In the genomic region with DNA sequence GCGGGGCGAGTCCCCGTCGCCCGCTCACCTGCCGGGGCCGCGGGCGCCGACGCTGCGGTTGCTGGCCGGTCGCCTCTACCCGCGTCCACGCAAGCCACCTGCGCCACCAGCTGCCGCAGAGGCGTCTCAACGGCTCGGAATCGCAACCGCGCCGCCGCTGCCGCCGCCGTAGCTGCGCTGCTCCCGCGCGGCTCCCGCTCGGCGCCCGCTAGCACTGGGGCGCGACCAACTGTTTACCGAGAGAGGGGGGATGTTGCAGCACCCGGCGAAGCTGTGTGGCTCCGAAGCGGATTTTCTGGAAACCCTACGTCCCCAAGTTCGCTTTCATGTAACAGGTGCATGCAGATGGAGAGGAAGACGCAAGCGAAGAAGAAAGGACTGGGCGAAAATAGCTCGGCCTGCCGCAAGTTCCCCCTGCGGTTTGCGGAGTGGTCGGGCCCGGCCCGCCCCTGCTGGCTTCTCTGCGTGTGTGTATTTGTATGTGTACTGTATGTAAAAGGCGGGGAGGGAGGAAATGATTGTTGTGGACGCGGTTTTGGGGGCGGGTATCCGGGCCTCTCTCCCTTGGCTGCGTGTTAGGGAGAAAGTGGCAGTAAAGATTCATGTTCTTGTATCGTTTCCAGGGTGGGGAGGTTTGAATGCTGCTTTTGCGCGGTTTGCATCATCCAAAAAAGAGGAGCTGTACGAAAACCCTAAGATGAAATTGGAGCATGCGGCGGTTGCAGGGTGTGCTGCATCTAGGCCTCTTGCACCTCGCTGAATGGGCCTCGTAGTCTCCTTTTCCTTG, we compare ENCODE assay signal across 8 cellular contexts. TPM values are rescaled to one million over a fixed set of nuclear protein-coding genes. Genes with fewer than 3 reads are reported as not detected.
DNase-seq lines count a peak whose midpoint lies in the region; ATAC-seq, FAIRE-seq and TF ChIP-seq lines count a peak whose summit lies in the region.

A gene (minus strand): TSS at position 182 of the 787 bp plus-strand sequence. CDS start 782 bp downstream, outside the sequence.

- TF ChIP-seq POLR2A in GM12891 (IDR thresholded peaks at IDR 0.05; ENCODE audit: low read depth, low read length): peak; percentile 74; the same call in 1 of the 2 replicates
- peak in 1 of 2 donors; percentile 65 for TF ChIP-seq POLR2A in heart left ventricle (IDR thresholded peaks at IDR 0.05)

- no peaks in the 10 kb centered on the region for H3K27me3 Mint-ChIP-seq in type B pancreatic cell

- H3K36me3 Mint-ChIP-seq in type B pancreatic cell: peaks cover 18% of the 10 kb centered on the region

- H3K4me1 Mint-ChIP-seq in type B pancreatic cell (ENCODE audit: unreplicated experiment): peaks cover 30% of the 10 kb centered on the region

- peak within 1 kb of the TSS; percentile 92 for H3K4me3 ChIP-seq in adipocyte (ENCODE audit: low read length)
- peak within 1 kb of the TSS; percentile 80 to 99 (median 92) for H3K4me3 ChIP-seq in heart left ventricle

- peak within 1 kb of the TSS; percentile 95 for H3K9ac ChIP-seq in adipocyte (ENCODE audit: low read length)

- H3K27me3 ChIP-seq in adipocyte (replicated peaks; ENCODE audit: control insufficient read depth, insufficient read depth, low read length) (no peaks in the 10 kb centered on the region), heart left ventricle (no peaks in the 10 kb centered on the region)

- WGBS in heart left ventricle, 4 donors: 0 to 1% (median 0%) methylated on average over 34 to 72 of the region's 72 CpGs

- DNase-seq in GM12891 (ENCODE audit: insufficient read length, low spot score) (peak; percentile 55), NCI-H1417 treated with DMSO at 0.1 percent for 48 hours (lab: John Stamatoyannopoulos, UW) (peak; percentile 77), T follicular helper cell (ENCODE audit: low read depth) (peak; percentile 83), adipocyte (ENCODE audit: low read depth) (peak; percentile 86), heart left ventricle (peak; percentile 75 to 88 (median 77)), posterior cingulate gyrus (peak; percentile 64 to 96 (median 76)), type B pancreatic cell (ENCODE audit: extremely low spot score, unreplicated experiment) (peak; percentile 85)

- peak within 1 kb of the TSS; percentile 81 to 98 (median 92) for H3K27ac ChIP-seq in heart left ventricle

- H3K9me3 Mint-ChIP-seq in type B pancreatic cell: no peaks in the 10 kb centered on the region

- H3K9me3 ChIP-seq in adipocyte (ENCODE audit: control insufficient read depth, low read length) (no peaks in the 10 kb centered on the region), heart left ventricle (no peaks in the 10 kb centered on the region)

- TF ChIP-seq CTCF in heart left ventricle (IDR thresholded peaks at IDR 0.05) (peak in 7 of 12 donors; percentile 3 to 20 (median 9)), type B pancreatic cell (conservative IDR thresholded peaks at IDR 0.05) (peak; percentile 41)

- H3K4me1 ChIP-seq in adipocyte (ENCODE audit: control insufficient read depth, insufficient read depth, low read length): peaks cover 6% of the 10 kb centered on the region
- H3K4me1 ChIP-seq in heart left ventricle: peaks cover 0 to 33% (median 18%) of the 10 kb centered on the region in 12 donors

- FAIRE-seq in GM12891 (lab: Jason Lieb, UNC): peak; percentile 97

- H3K36me3 ChIP-seq in adipocyte (ENCODE audit: control insufficient read depth, insufficient read depth, low read length, severe bottlenecking) (peaks cover 5% of the 10 kb centered on the region), heart left ventricle (peaks cover 0 to 27% (median 18%) of the 10 kb centered on the region in 9 donors)

- ATAC-seq in HG02798 (IDR thresholded peaks at IDR 0.05; ENCODE audit: poor library complexity, unreplicated experiment) (peak; percentile 81), heart left ventricle (peak; percentile 87 to 96 (median 94))

- H3K4me3 Mint-ChIP-seq in type B pancreatic cell: peak within 1 kb of the TSS; percentile 98

- peak within 1 kb of the TSS; percentile 99 for H3K27ac Mint-ChIP-seq in type B pancreatic cell

- intact Hi-C loops in heart left ventricle (cut with DNase I) (loop anchor here in 6 of 10 donors (1.0 to 10.0 kb wide), 4 partner anchors 40 to 86 kb away; a partner anchor contains a TSS), posterior cingulate gyrus (cut with DNase I) (loop anchor here (1.0 kb wide), 2 partner anchors 41 to 89 kb away; a partner anchor contains a TSS)

TF ChIP-seq in GM12891, 5 proteins besides CTCF, POLR2A, EP300 and RAD21:
- no peak for TF ChIP-seq PAX5 (IDR thresholded peaks at IDR 0.05; ENCODE audit: insufficient read depth, low read length, severe bottlenecking)
- peak; percentile 92 for TF ChIP-seq POLR2AphosphoS5 (IDR thresholded peaks at IDR 0.05; ENCODE audit: low read depth, low read length)
- TF ChIP-seq TAF1 (IDR thresholded peaks at IDR 0.05; ENCODE audit: low read depth, low read length): peak; percentile 89
- peak; percentile 35 for TF ChIP-seq POU2F2 (IDR thresholded peaks at IDR 0.05; ENCODE audit: low read depth, low read length)
- TF ChIP-seq SPI1 (IDR thresholded peaks at IDR 0.05; ENCODE audit: low read depth, low read length): peak; percentile 58

RNA-seq across cellular contexts. Expression of the gene that starts here (rescaled TPM):
- polyA plus RNA-seq in GM12891 (2012; ENCODE audit: low read depth, missing spikeins): 147 TPM
- total RNA-seq in heart left ventricle (10 to 100 TPM; 16.5 to 29.1 (median 21.9) TPM), type B pancreatic cell (ENCODE audit: low replicate concordance) (26.8 and 117 TPM in 2 replicates)
- polyA plus RNA-seq in heart left ventricle: 10 to 100 TPM; 15.9 to 18.4 TPM

Comparison
In these comparisons a context has a peak if more than half of its experiments do, and no peak if none do; other contexts are left out.
1. Peak in every context shown above with its lines: DNase-seq, ATAC-seq, H3K4me3 ChIP-seq and H3K27ac ChIP-seq.